In genomic region chr15:90286678-90287077, GRCh38 we compare ENCODE assay signal across 8 cellular contexts. TPM values are rescaled to one million over a fixed set of nuclear protein-coding genes. Genes with fewer than 3 reads are reported as not detected.
DNase-seq lines count a peak whose midpoint lies in the region; ATAC-seq and TF ChIP-seq lines count a peak whose summit lies in the region.

No MANE protein-coding gene starts in this region.

- H3K79me2 ChIP-seq in DOHH2 (ENCODE audit: control insufficient read depth, low read length), result no peaks in the 10 kb centered on the region

- H4K20me1 ChIP-seq in DOHH2 (ENCODE audit: control insufficient read depth, insufficient read depth, low read depth, low read length), result no peaks in the 10 kb centered on the region

- H3K27ac Mint-ChIP-seq in activated B cell treated with CpG ODN at 0.5 μM for 24 hours, result no peak overlapping the region

- H3K4me1 ChIP-seq in DOHH2 (ENCODE audit: control insufficient read depth, low read length), result peaks cover 4% of the 10 kb centered on the region; the same call in 1 of the 2 replicates
- H3K4me1 ChIP-seq in upper lobe of right lung, result no peaks in the 10 kb centered on the region
- H3K4me1 ChIP-seq in aorta (ENCODE audit: control insufficient read depth in 1 of 2, insufficient read depth in 2 of 2, low read length in 2 of 2), result no peaks in the 10 kb centered on the region

- DNase-seq in activated B cell treated with CpG ODN at 0.5 μM for 24 hours (no peak), fibroblast of pulmonary artery (ENCODE audit: low read depth) (peak; percentile 58), upper lobe of right lung (no peak), aorta (no peak), hepatic stellate cell (ENCODE audit: low spot score) (no peak)

- no peaks in the 10 kb centered on the region for H3K36me3 ChIP-seq in DOHH2 (ENCODE audit: control insufficient read depth, low read length)
- H3K36me3 ChIP-seq in upper lobe of right lung, result no peaks in the 10 kb centered on the region
- no peaks in the 10 kb centered on the region for H3K36me3 ChIP-seq in aorta (ENCODE audit: control insufficient read depth in 1 of 2, insufficient read depth in 2 of 2, low read length in 1 of 2)

- H3K4me3 ChIP-seq in DOHH2 (ENCODE audit: low read length) (no peak overlapping the region), fibroblast of pulmonary artery (replicated peaks; ENCODE audit: low read depth, low read length) (no peak overlapping the region), upper lobe of right lung (no peak overlapping the region), aorta (ENCODE audit: low read length in 2 of 2) (no peak overlapping the region)

- H3K36me3 Mint-ChIP-seq in activated B cell treated with CpG ODN at 0.5 μM for 24 hours (ENCODE audit: low read depth), result no peaks in the 10 kb centered on the region

- no peak overlapping the region for H3K27ac ChIP-seq in DOHH2 (ENCODE audit: low read depth, low read length)
- no peak overlapping the region for H3K27ac ChIP-seq in upper lobe of right lung
- H3K27ac ChIP-seq in aorta (ENCODE audit: low read depth in 1 of 2, low read length in 2 of 2), result no peak overlapping the region

- no peaks in the 10 kb centered on the region for H3K27me3 Mint-ChIP-seq in activated B cell treated with CpG ODN at 0.5 μM for 24 hours

- H3K9me3 ChIP-seq in DOHH2 (ENCODE audit: control insufficient read depth, insufficient read depth, low read length) (no peaks in the 10 kb centered on the region), upper lobe of right lung (no peaks in the 10 kb centered on the region), aorta (ENCODE audit: control insufficient read depth, low read length) (no peaks in the 10 kb centered on the region)

- no peak for TF ChIP-seq EP300 in Ishikawa (IDR thresholded peaks at IDR 0.05; ENCODE audit: borderline replicate concordance)

- H3K4me1 Mint-ChIP-seq in activated B cell treated with CpG ODN at 0.5 μM for 24 hours, result peaks cover 3% of the 10 kb centered on the region

- no peaks in the 10 kb centered on the region for H3K9me3 Mint-ChIP-seq in activated B cell treated with CpG ODN at 0.5 μM for 24 hours

- H3K4me2 ChIP-seq in DOHH2 (ENCODE audit: low read length), result no peak overlapping the region

- POLR2A ChIA-PET in activated B cell treated with CpG ODN at 0.5 μM for 24 hours (lab: Charles Lee), result interaction anchor here (0.7 to 0.8 kb wide), 3 partner anchors 53 to 134 kb away, joined by 5 to 13 read pairs (median 11); partner anchors contain the start of gene GDPGP1

- TF ChIP-seq CTCF in DOHH2 (IDR thresholded peaks at IDR 0.05; ENCODE audit: low read depth, low read length, poor library complexity, severe bottlenecking) (peak; percentile 69), activated B cell treated with CpG ODN at 0.5 μM for 24 hours (IDR thresholded peaks at IDR 0.05) (no peak), fibroblast of pulmonary artery (IDR thresholded peaks at IDR 0.05; ENCODE audit: low read length, missing control alignments) (peak; percentile 49), upper lobe of right lung (IDR thresholded peaks at IDR 0.05) (peak; percentile 43)

- no peaks in the 10 kb centered on the region for H3F3A ChIP-seq in DOHH2 (ENCODE audit: control insufficient read depth, insufficient read depth)

- peak; percentile 68 for ATAC-seq in activated B cell treated with CpG ODN at 0.5 μM for 24 hours (ENCODE audit: low read depth)
- peak; percentile 51 for ATAC-seq in upper lobe of right lung
- no peak for ATAC-seq in GM21360 (IDR thresholded peaks at IDR 0.05; ENCODE audit: unreplicated experiment)
- no peak for ATAC-seq in aorta (ENCODE audit: low FRiP score)

- intact Hi-C loops in activated B cell treated with CpG ODN at 0.5 μM for 24 hours (cut with micrococcal nuclease) (loop anchor here (1.0 to 2.0 kb wide), 4 partner anchors 54 to 143 kb away; partner anchors contain the start of gene CIB1), upper lobe of right lung (cut with DNase I) (no loop called here), aorta (cut with DNase I) (no loop called here)

- H3K27me3 ChIP-seq in DOHH2 (ENCODE audit: control insufficient read depth, low read length) (no peaks in the 10 kb centered on the region), upper lobe of right lung (no peaks in the 10 kb centered on the region), aorta (ENCODE audit: control insufficient read depth in 1 of 2, insufficient read depth in 2 of 2, low read length in 1 of 2) (no peaks in the 10 kb centered on the region)

- no peaks in the 10 kb centered on the region for H3K9me2 ChIP-seq in DOHH2 (replicated peaks; ENCODE audit: control insufficient read depth, low read length)

- CTCF ChIA-PET in activated B cell treated with CpG ODN at 0.5 μM for 24 hours (lab: Charles Lee), result interaction anchor here (0.7 to 1.3 kb wide), 4 partner anchors 14 to 145 kb away, joined by 3 read pairs; no protein-coding TSS in a partner anchor

- H3K4me3 Mint-ChIP-seq in activated B cell treated with CpG ODN at 0.5 μM for 24 hours, result no peak overlapping the region

- peak; percentile 64 for TF ChIP-seq RAD21 in Ishikawa (IDR thresholded peaks at IDR 0.05; ENCODE audit: low read depth)

TF ChIP-seq in Ishikawa, 13 proteins besides CTCF, POLR2A, EP300 and RAD21:
- no peak for TF ChIP-seq USF1 (IDR thresholded peaks at IDR 0.05)
- TF ChIP-seq TEAD4 (IDR thresholded peaks at IDR 0.05), result no peak
- no peak for TF ChIP-seq TAF1 (IDR thresholded peaks at IDR 0.05; ENCODE audit: low read depth)
- TF ChIP-seq CREB1 (IDR thresholded peaks at IDR 0.05; ENCODE audit: low read depth), result no peak
- no peak for TF ChIP-seq EGR1 (IDR thresholded peaks at IDR 0.05)
- no peak for TF ChIP-seq TCF12 (IDR thresholded peaks at IDR 0.05; ENCODE audit: low read depth)
- no peak for TF ChIP-seq FOXM1 (IDR thresholded peaks at IDR 0.05; ENCODE audit: borderline replicate concordance, low read depth)
- TF ChIP-seq REST (IDR thresholded peaks at IDR 0.05; ENCODE audit: low read depth), result no peak
- TF ChIP-seq NFIC (IDR thresholded peaks at IDR 0.05), result no peak
- no peak for TF ChIP-seq MAX (IDR thresholded peaks at IDR 0.05)
- TF ChIP-seq ZBTB7A (IDR thresholded peaks at IDR 0.05; ENCODE audit: low read depth), result no peak

RNA-seq across cellular contexts. Expression of gene NGRN, which starts 21.2 kb away (rescaled TPM):
- total RNA-seq in activated B cell treated with CpG ODN at 0.5 μM for 24 hours (32.8 and 34.1 TPM in 2 replicates), upper lobe of right lung (75.0 TPM), aorta (10 to 100 TPM; 75.6 to 81.5 TPM)
- 100 to 1,000 TPM in 1 of 2 donors, 10 to 100 TPM in 1; 87.9 to 120 TPM for polyA plus RNA-seq in aorta

RNA-seq across cellular contexts. Expression of gene TTLL13, which starts 37.3 kb away (rescaled TPM):
- 0.49 and 2.2 TPM in 2 replicates for total RNA-seq in activated B cell treated with CpG ODN at 0.5 μM for 24 hours
- not detected for total RNA-seq in upper lobe of right lung
- total RNA-seq in aorta, result not detected
- not detected for polyA plus RNA-seq in aorta

RNA-seq across cellular contexts. Expression of gene GDPGP1, which starts 52.7 kb away (rescaled TPM):
- total RNA-seq in activated B cell treated with CpG ODN at 0.5 μM for 24 hours (6.1 and 6.2 TPM in 2 replicates), upper lobe of right lung (11.2 TPM), aorta (1 to 10 TPM; 3.3 to 7.1 TPM)
- polyA plus RNA-seq in aorta, result 1 to 10 TPM; 1.3 to 2.1 TPM

RNA-seq across cellular contexts. Expression of gene CIB1, which starts 52.9 kb away (rescaled TPM):
- total RNA-seq in activated B cell treated with CpG ODN at 0.5 μM for 24 hours, result 96.6 and 105 TPM in 2 replicates
- total RNA-seq in upper lobe of right lung, result 62.8 TPM
- 10 to 100 TPM; 35.5 to 54.7 TPM for total RNA-seq in aorta
- polyA plus RNA-seq in aorta, result 100 to 1,000 TPM in 1 of 2 donors, 10 to 100 TPM in 1; 94.2 to 128 TPM

Comparison
In these comparisons a context has a peak if more than half of its experiments do, and no peak if none do; other contexts are left out.
1. ATAC-seq: peak in activated B cell treated with CpG ODN at 0.5 μM for 24 hours (single experiment) and upper lobe of right lung (single experiment); none in GM21360 (single experiment) and aorta (single experiment).